In genomic region chr9:116992870-116993269, GRCh38 we compare ENCODE assay signal across 21 cellular contexts.
"Had no signal": no experiment of that assay in that cellular context is flagged by ENCODE, and none has a peak within 500 bp of the region (broad histone marks: within the 10 kb centered on the region; RNA-seq: fewer than 3 reads in every experiment).

No MANE protein-coding gene starts in this region.

- H3K36me3 ChIP-seq: colonic mucosa, esophagus muscularis mucosa, gastrocnemius medialis, heart right ventricle, ovary, right atrium auricular region, stomach, thoracic aorta, transverse colon had no signal

- H3K9me3 ChIP-seq: colonic mucosa, esophagus muscularis mucosa, gastrocnemius medialis, heart right ventricle, mucosa of descending colon, ovary, right atrium auricular region, stomach, thoracic aorta, transverse colon had no signal

- H3K4me1 ChIP-seq: colonic mucosa, esophagus muscularis mucosa, gastrocnemius medialis, heart right ventricle, right atrium auricular region, stomach, transverse colon had no signal

- H3K4me3 ChIP-seq: colonic mucosa, esophagus muscularis mucosa, gastrocnemius medialis, heart right ventricle, mucosa of descending colon, ovary, right atrium auricular region, stomach, thoracic aorta, transverse colon had no signal

- H3K27ac ChIP-seq: colonic mucosa, epithelial cell of prostate, esophagus muscularis mucosa, gastrocnemius medialis, heart right ventricle, ovary, right atrium auricular region, stomach, thoracic aorta, transverse colon had no signal

- ATAC-seq: gastrocnemius medialis; heart right ventricle; left lobe of liver; mucosa of descending colon; naive thymus-derived CD8-positive, alpha-beta T cell had no signal

- H3K27me3 ChIP-seq: colonic mucosa, esophagus muscularis mucosa, gastrocnemius medialis, heart right ventricle, ovary, right atrium auricular region, stomach, transverse colon had no signal

- DNase-seq: colonic mucosa; effector CD8-positive, alpha-beta T cell; gastrocnemius medialis; heart right ventricle; islet precursor cell; mammary epithelial cell; mucosa of descending colon; naive thymus-derived CD8-positive, alpha-beta T cell; nucleus accumbens; ovary; small intestine; stimulated activated CD4-positive, alpha-beta T cell treated with anti-CD3 and anti-CD28 coated beads, Interleukin-12 subunit alpha, Interleukin-12 subunit beta, amount 100 ng/mL, for 4 hours; stimulated activated naive CD4-positive, alpha-beta T cell; stomach; substantia nigra; transverse colon had no signal
